8 cellular contexts compared by ENCODE assay signal in genomic region chr7:111561909-111562732, GRCh38. TPM values are rescaled to one million over a fixed set of nuclear protein-coding genes. Genes with fewer than 3 reads are reported as not detected.
A peak's percentile ranks its signal among the peaks of the same experiment; 100 is the strongest.
DNase-seq lines count a peak whose midpoint lies in the region; TF ChIP-seq lines count a peak whose summit lies in the region.

IMMP2L (minus strand) TSS chr7:111562492.

- no peaks in the 10 kb centered on the region for H3K9me2 ChIP-seq in Loucy (replicated peaks; ENCODE audit: low read depth, low read length)

- H3F3A ChIP-seq in Loucy (ENCODE audit: low read depth) = no peaks in the 10 kb centered on the region

- peak within 1 kb of the TSS; percentile 100 for H2AFZ ChIP-seq in Loucy (ENCODE audit: low read length)

- H3K27ac ChIP-seq in SJSA1 = peak within 1 kb of the TSS; percentile 81
- H3K27ac ChIP-seq in neutrophil = no peak within 1 kb of the TSS
- peak within 1 kb of the TSS; percentile 88 for H3K27ac ChIP-seq in subcutaneous abdominal adipose tissue (ENCODE audit: low read depth, low read length)

- H3K27me3 ChIP-seq in H7 (ENCODE audit: control insufficient read depth, insufficient read depth, low read length) (no peaks in the 10 kb centered on the region), Loucy (ENCODE audit: insufficient read depth, low read length, poor library complexity, severe bottlenecking) (no peaks in the 10 kb centered on the region), SJSA1 (replicated peaks) (no peaks in the 10 kb centered on the region), neutrophil (peaks cover 15% of the 10 kb centered on the region), subcutaneous abdominal adipose tissue (ENCODE audit: control insufficient read depth in 5 of 5, insufficient read depth in 4 of 5, low read length in 5 of 5) (no peaks in the 10 kb centered on the region)

- peaks cover 37% of the 10 kb centered on the region for H3K4me1 ChIP-seq in Loucy (ENCODE audit: insufficient read depth, low read length, poor library complexity, severe bottlenecking)
- peaks cover 20% of the 10 kb centered on the region for H3K4me1 ChIP-seq in SJSA1 (replicated peaks)
- H3K4me1 ChIP-seq in neutrophil (ENCODE audit: control insufficient read depth in 1 of 2, insufficient read depth in 1 of 2, low read depth in 1 of 2, low read length in 1 of 2) = peaks cover 8 to 11% of the 10 kb centered on the region in 2 experiments
- H3K4me1 ChIP-seq in subcutaneous abdominal adipose tissue (ENCODE audit: control insufficient read depth in 5 of 5, insufficient read depth in 5 of 5, low read length in 5 of 5) = peaks cover 0 to 36% (median 15%) of the 10 kb centered on the region in 5 donors

- peak within 1 kb of the TSS; percentile 92 for H3K4me3 ChIP-seq in H7 (ENCODE audit: insufficient read depth, low read depth, low read length)
- H3K4me3 ChIP-seq in Loucy (ENCODE audit: low read length, poor library complexity, severe bottlenecking) = peak within 1 kb of the TSS; percentile 83
- peak within 1 kb of the TSS; percentile 96 for H3K4me3 ChIP-seq in SJSA1
- peak within 1 kb of the TSS; percentile 54 to 64 for H3K4me3 ChIP-seq in neutrophil (ENCODE audit: low read depth in 1 of 2, low read length in 1 of 2)
- H3K4me3 ChIP-seq in subcutaneous abdominal adipose tissue (ENCODE audit: low read depth in 1 of 5, low read length in 5 of 5) = peak within 1 kb of the TSS; percentile 72 to 90 (median 74)

- TF ChIP-seq CTCF in Loucy (conservative IDR thresholded peaks at IDR 0.05; ENCODE audit: low read length) (peak; percentile 53), neutrophil (IDR thresholded peaks at IDR 0.05) (no peak)

- H3K9me3 ChIP-seq in Loucy (ENCODE audit: insufficient read depth, low read depth, low read length) (no peaks in the 10 kb centered on the region), SJSA1 (replicated peaks) (no peaks in the 10 kb centered on the region), neutrophil (no peaks in the 10 kb centered on the region), subcutaneous abdominal adipose tissue (ENCODE audit: control insufficient read depth in 5 of 5, low read length in 5 of 5) (no peaks in the 10 kb centered on the region)

- H3K9ac ChIP-seq in Loucy (ENCODE audit: low read depth, low read length, poor library complexity, severe bottlenecking) (peak within 1 kb of the TSS; percentile 73), subcutaneous abdominal adipose tissue (ENCODE audit: low read length in 5 of 5) (peak within 1 kb of the TSS; percentile 71 to 79 (median 75))

- H3K36me3 ChIP-seq in H7 (replicated peaks; ENCODE audit: control insufficient read depth, insufficient read depth, low read length) (peaks cover 2% of the 10 kb centered on the region), Loucy (ENCODE audit: insufficient read depth, low read length) (no peaks in the 10 kb centered on the region), SJSA1 (peaks cover 13% of the 10 kb centered on the region), neutrophil (no peaks in the 10 kb centered on the region), subcutaneous abdominal adipose tissue (ENCODE audit: control insufficient read depth in 5 of 5, insufficient read depth in 5 of 5, low read length in 5 of 5) (peaks cover 0 to 7% (median 0%) of the 10 kb centered on the region in 5 donors)

- H3K4me2 ChIP-seq in Loucy (ENCODE audit: low read depth, low read length, poor library complexity, severe bottlenecking) = peak within 1 kb of the TSS; percentile 99

- H3K79me2 ChIP-seq in Loucy (ENCODE audit: insufficient read depth, low read length) = peaks cover 14% of the 10 kb centered on the region; the same call in 1 of the 2 replicates

- no peaks in the 10 kb centered on the region for H4K20me1 ChIP-seq in Loucy (ENCODE audit: insufficient read depth, low read length, poor library complexity, severe bottlenecking)

- DNase-seq in GF-D8 (lab: John Stamatoyannopoulos, UW) = peak; percentile 41
- DNase-seq in H7 = peak; percentile 93
- DNase-seq in SJSA1 (ENCODE audit: low read depth in 1 of 2, low spot score in 2 of 2) = peak; percentile 76 to 83
- DNase-seq in activated naive CD4-positive, alpha-beta T cell (lab: John Stamatoyannopoulos, UW) = peak; percentile 64 to 88 (median 79)
- peak; percentile 70 for DNase-seq in foreskin melanocyte

RNA-seq across cellular contexts. Expression of gene IMMP2L, which starts in this region (rescaled TPM):
- 9.2 and 11.3 TPM in 2 replicates for total RNA-seq in H7 (2014; rRNA removed; shearing (Covaris generic))
- total RNA-seq in SJSA1 (2014; rRNA removed; shearing (Covaris generic)) = 4.8 and 16.2 TPM in 2 replicates

Comparison
In these comparisons a context has a peak if more than half of its experiments do, and no peak if none do; other contexts are left out.
1. DNase-seq: peak in every context shown above with its lines; median percentile 93 in H7; 80 in SJSA1; 79 in activated naive CD4-positive, alpha-beta T cell; 70 in foreskin melanocyte; 41 in GF-D8.